Comparison of ENCODE assay signal across 9 cellular contexts in the genomic region with DNA sequence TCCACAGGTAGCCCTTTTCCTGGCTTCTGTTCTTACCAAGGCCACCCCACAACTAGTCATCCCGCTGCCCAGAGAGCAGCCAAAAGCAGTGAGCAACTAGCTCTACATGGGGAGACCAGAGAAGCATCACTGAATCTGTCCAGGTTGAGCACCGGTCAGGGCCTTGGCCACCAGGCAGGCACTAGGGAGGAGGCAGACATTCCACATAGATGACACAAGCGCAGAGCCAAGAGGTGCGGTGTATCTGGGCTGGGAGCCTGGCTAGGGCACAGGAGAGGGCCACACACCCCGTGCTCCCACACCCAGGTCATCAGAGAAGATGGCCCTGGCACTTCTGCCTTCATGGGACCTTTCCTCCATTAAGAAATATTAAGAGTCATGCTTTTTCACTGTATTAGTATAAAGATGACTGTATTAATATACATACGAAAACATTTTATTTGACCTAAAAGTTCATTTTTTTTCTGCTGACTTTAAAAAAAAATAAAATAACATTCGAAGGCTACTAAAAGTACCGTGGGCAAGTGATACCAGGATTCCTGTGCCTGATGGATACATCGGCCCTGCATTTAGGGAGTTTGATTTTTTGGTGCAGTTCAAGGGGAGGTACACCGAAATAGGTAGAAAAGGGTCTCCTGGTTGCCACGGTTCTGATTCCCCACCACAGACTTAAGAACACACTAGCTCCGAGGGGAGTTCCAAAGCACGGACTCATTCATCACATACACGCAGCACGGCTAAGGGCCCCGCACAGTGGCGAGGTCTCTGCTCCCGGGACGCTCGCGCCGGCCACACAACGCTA. TPM values are rescaled to one million over a fixed set of nuclear protein-coding genes. Genes with fewer than 3 reads are reported as not detected.
DNase-seq lines count a peak whose midpoint lies in the region; ATAC-seq and TF ChIP-seq lines count a peak whose summit lies in the region.
"Had no signal": no experiment of that assay in that cellular context is flagged by ENCODE, and none has a peak within 500 bp of the region (broad histone marks: within the 10 kb centered on the region; RNA-seq: fewer than 3 reads in every experiment).

No MANE protein-coding gene starts in this region.

- intact Hi-C loops in Caco-2 (cut with micrococcal nuclease; ENCODE audit: unreplicated experiment) = no loop called here
- intact Hi-C loops in activated CD8-positive, alpha-beta T cell treated with anti-CD3 and anti-CD28 coated beads for 36 hours (cut with micrococcal nuclease) = no loop called here

- H3K27ac Mint-ChIP-seq in Caco-2 (ENCODE audit: unreplicated experiment) (peak overlapping the region; percentile 71), glutamatergic neuron (ENCODE audit: unreplicated experiment) (peak overlapping the region; percentile 83), progenitor cell of endocrine pancreas (peak overlapping the region; percentile 96)
- peak overlapping the region; percentile 83 for H3K27ac Mint-ChIP-seq in activated CD8-positive, alpha-beta T cell treated with anti-CD3 and anti-CD28 coated beads for 36 hours

- H3K9me3 Mint-ChIP-seq in Caco-2 (ENCODE audit: unreplicated experiment) = no peaks in the 10 kb centered on the region
- H3K9me3 Mint-ChIP-seq in activated CD8-positive, alpha-beta T cell treated with anti-CD3 and anti-CD28 coated beads for 36 hours = no peaks in the 10 kb centered on the region
- H3K9me3 Mint-ChIP-seq in glutamatergic neuron (ENCODE audit: unreplicated experiment) = peaks cover 15% of the 10 kb centered on the region
- no peaks in the 10 kb centered on the region for H3K9me3 Mint-ChIP-seq in progenitor cell of endocrine pancreas (ENCODE audit: low read depth)

- POLR2A ChIA-PET in Caco-2 (lab: Charles Lee) = interaction anchor here (1.6 kb wide), 1 partner anchor 23 kb away, joined by 11 read pairs; a partner anchor contains a TSS
- POLR2A ChIA-PET in activated CD8-positive, alpha-beta T cell treated with anti-CD3 and anti-CD28 coated beads for 36 hours (lab: Charles Lee) = interaction anchor here (0.7 to 2.0 kb wide), 5 partner anchors 10 to 28 kb away, joined by 4 to 17 read pairs (median 6); no protein-coding TSS in a partner anchor

- H3K4me1 ChIP-seq in Caco-2 = peaks cover 16% of the 10 kb centered on the region

- CTCF ChIA-PET in Caco-2 (lab: Charles Lee) = interaction anchor here (1.1 to 2.1 kb wide), 2 partner anchors 23 to 58 kb away, joined by 5 to 8 read pairs; a partner anchor contains a TSS
- CTCF ChIA-PET in activated CD8-positive, alpha-beta T cell treated with anti-CD3 and anti-CD28 coated beads for 36 hours (lab: Charles Lee) = interaction anchor here (0.9 to 1.5 kb wide), 3 partner anchors 14 to 58 kb away, joined by 3 to 4 read pairs (median 4); no protein-coding TSS in a partner anchor

- peak overlapping the region; percentile 87 for H3K4me3 Mint-ChIP-seq in Caco-2 (ENCODE audit: unreplicated experiment)
- H3K4me3 Mint-ChIP-seq in activated CD8-positive, alpha-beta T cell treated with anti-CD3 and anti-CD28 coated beads for 36 hours = peak overlapping the region; percentile 92
- H3K4me3 Mint-ChIP-seq in glutamatergic neuron (ENCODE audit: unreplicated experiment) = peak overlapping the region; percentile 95
- peak overlapping the region; percentile 83 for H3K4me3 Mint-ChIP-seq in progenitor cell of endocrine pancreas (ENCODE audit: low read depth)

- no peaks in the 10 kb centered on the region for H3K27me3 Mint-ChIP-seq in Caco-2 (ENCODE audit: insufficient read depth, unreplicated experiment)
- no peaks in the 10 kb centered on the region for H3K27me3 Mint-ChIP-seq in activated CD8-positive, alpha-beta T cell treated with anti-CD3 and anti-CD28 coated beads for 36 hours
- peaks cover 10% of the 10 kb centered on the region for H3K27me3 Mint-ChIP-seq in glutamatergic neuron (ENCODE audit: unreplicated experiment)
- H3K27me3 Mint-ChIP-seq in progenitor cell of endocrine pancreas = no peaks in the 10 kb centered on the region

- TF ChIP-seq CTCF in Caco-2 (IDR thresholded peaks at IDR 0.05; ENCODE audit: insufficient read depth in 1 of 2, low read depth in 1 of 2, low read length in 1 of 2, severe bottlenecking in 1 of 2, unreplicated experiment in 1 of 2) (no peak), glutamatergic neuron (IDR thresholded peaks at IDR 0.05; ENCODE audit: partially characterized antibody, unreplicated experiment) (no peak), progenitor cell of endocrine pancreas (IDR thresholded peaks at IDR 0.05; ENCODE audit: unreplicated experiment) (no peak)
- TF ChIP-seq CTCF in activated CD8-positive, alpha-beta T cell treated with anti-CD3 and anti-CD28 coated beads for 36 hours (IDR thresholded peaks at IDR 0.05) = no peak

- H3K36me3 Mint-ChIP-seq in Caco-2 (ENCODE audit: insufficient read depth, unreplicated experiment) (peaks cover 21% of the 10 kb centered on the region), glutamatergic neuron (ENCODE audit: unreplicated experiment) (no peaks in the 10 kb centered on the region), progenitor cell of endocrine pancreas (ENCODE audit: insufficient read depth) (no peaks in the 10 kb centered on the region)
- H3K36me3 Mint-ChIP-seq in activated CD8-positive, alpha-beta T cell treated with anti-CD3 and anti-CD28 coated beads for 36 hours (ENCODE audit: low read depth) = peaks cover 5% of the 10 kb centered on the region

- H3K4me1 Mint-ChIP-seq in Caco-2 (ENCODE audit: low read depth, unreplicated experiment) = peaks cover 11% of the 10 kb centered on the region
- H3K4me1 Mint-ChIP-seq in activated CD8-positive, alpha-beta T cell treated with anti-CD3 and anti-CD28 coated beads for 36 hours (ENCODE audit: low read depth) = peaks cover 48% of the 10 kb centered on the region
- H3K4me1 Mint-ChIP-seq in glutamatergic neuron (ENCODE audit: low read depth, unreplicated experiment) = peaks cover 33% of the 10 kb centered on the region
- peaks cover 38% of the 10 kb centered on the region for H3K4me1 Mint-ChIP-seq in progenitor cell of endocrine pancreas (ENCODE audit: low read depth)

- peak overlapping the region; percentile 88 for H3K4me3 ChIP-seq in Caco-2 (ENCODE audit: low read depth, low read length)

- peak; percentile 3 for ATAC-seq in HG02981 (IDR thresholded peaks at IDR 0.05; ENCODE audit: unreplicated experiment)
- no peak for ATAC-seq in activated CD8-positive, alpha-beta T cell treated with anti-CD3 and anti-CD28 coated beads for 36 hours
- ATAC-seq in HG03045 (IDR thresholded peaks at IDR 0.05; ENCODE audit: unreplicated experiment) = no peak
- ATAC-seq in GM21390 (IDR thresholded peaks at IDR 0.05; ENCODE audit: unreplicated experiment) = no peak

- DNase-seq in Caco-2 = peak; percentile 57 to 63
- peak; percentile 53 for DNase-seq in activated CD8-positive, alpha-beta T cell treated with anti-CD3 and anti-CD28 coated beads for 36 hours
- no peak for DNase-seq in glutamatergic neuron
- peak; percentile 33 for DNase-seq in progenitor cell of endocrine pancreas (ENCODE audit: low spot score, unreplicated experiment)
- DNase-seq in NCI-H69 (lab: John Stamatoyannopoulos, UW) = no peak

- H3K9me3 ChIP-seq in Caco-2 = no peaks in the 10 kb centered on the region

- TSS peak; percentile 44 for BruUV-seq in Caco-2 (replicated peaks; lab: Mats Ljungman, UMichigan)

- H3K36me3 ChIP-seq in Caco-2 (ENCODE audit: control insufficient read depth, insufficient read depth, low read length) = peaks cover 3% of the 10 kb centered on the region

- H3K27me3 ChIP-seq in Caco-2 (replicated peaks; ENCODE audit: control insufficient read depth, insufficient read depth, low read length) = no peaks in the 10 kb centered on the region

RNA-seq across cellular contexts. Expression of a gene that starts 1.2 kb away (rescaled TPM):
- total RNA-seq in Caco-2 (2022) = 65.6 and 67.9 TPM in 2 replicates
- 10 to 100 TPM; 18.0 to 20.0 TPM for total RNA-seq in activated CD8-positive, alpha-beta T cell treated with anti-CD3 and anti-CD28 coated beads for 36 hours
- 68.7 TPM for total RNA-seq in glutamatergic neuron (ENCODE audit: unreplicated experiment)
- total RNA-seq in progenitor cell of endocrine pancreas = 87.1 and 89.1 TPM in 2 replicates

RNA-seq across cellular contexts. Expression of a gene that starts 10.1 kb away (rescaled TPM):
- total RNA-seq in Caco-2 (2022) (not detected in 2 replicates), glutamatergic neuron (ENCODE audit: unreplicated experiment) (not detected), progenitor cell of endocrine pancreas (not detected in 2 replicates)
- not detected for total RNA-seq in activated CD8-positive, alpha-beta T cell treated with anti-CD3 and anti-CD28 coated beads for 36 hours
- total RNA-seq: T-helper 1 cell treated with Interleukin-12 subunit alpha and Interleukin-12 subunit beta and Interleukin-4 antibody, amounts not matched to agents 30 ng/mL and 1 ng/mL, for 36 hours had no signal

RNA-seq across cellular contexts. Expression of a gene that starts 23.4 kb away (rescaled TPM):
- total RNA-seq in Caco-2 (2022) (16.6 and 16.9 TPM in 2 replicates), glutamatergic neuron (ENCODE audit: unreplicated experiment) (20.4 TPM), progenitor cell of endocrine pancreas (18.7 and 20.4 TPM in 2 replicates)
- 10 to 100 TPM; 11.7 to 12.9 TPM for total RNA-seq in activated CD8-positive, alpha-beta T cell treated with anti-CD3 and anti-CD28 coated beads for 36 hours

RNA-seq across cellular contexts. Expression of a gene that starts 29.1 kb away (rescaled TPM):
- total RNA-seq in Caco-2 (2022) = not detected in 2 replicates
- not detected for total RNA-seq in activated CD8-positive, alpha-beta T cell treated with anti-CD3 and anti-CD28 coated beads for 36 hours
- not detected for total RNA-seq in glutamatergic neuron (ENCODE audit: unreplicated experiment)
- not detected in 2 replicates for total RNA-seq in progenitor cell of endocrine pancreas
- total RNA-seq: T-helper 1 cell treated with Interleukin-12 subunit alpha and Interleukin-12 subunit beta and Interleukin-4 antibody, amounts not matched to agents 30 ng/mL and 1 ng/mL, for 36 hours had no signal

RNA-seq across cellular contexts. Expression of a gene that starts 57.5 kb away (rescaled TPM):
- total RNA-seq in Caco-2 (2022) = 142 and 155 TPM in 2 replicates
- 10 to 100 TPM; 56.4 to 57.6 TPM for total RNA-seq in activated CD8-positive, alpha-beta T cell treated with anti-CD3 and anti-CD28 coated beads for 36 hours
- total RNA-seq in glutamatergic neuron (ENCODE audit: unreplicated experiment) = 54.8 TPM
- 99.8 and 111 TPM in 2 replicates for total RNA-seq in progenitor cell of endocrine pancreas

Comparison
In these comparisons a context has a peak if more than half of its experiments do, and no peak if none do; other contexts are left out.
1. DNase-seq: peak in Caco-2 (2 of 2), activated CD8-positive, alpha-beta T cell treated with anti-CD3 and anti-CD28 coated beads for 36 hours (single experiment) and progenitor cell of endocrine pancreas (single experiment); none in glutamatergic neuron (single experiment) and NCI-H69 (single experiment).
2. Peak in every context shown above with its lines, with median percentiles within 50 percentile points of each other: H3K27ac Mint-ChIP-seq and H3K4me3 Mint-ChIP-seq.